23 cellular contexts compared by ENCODE assay signal in the genomic region with DNA sequence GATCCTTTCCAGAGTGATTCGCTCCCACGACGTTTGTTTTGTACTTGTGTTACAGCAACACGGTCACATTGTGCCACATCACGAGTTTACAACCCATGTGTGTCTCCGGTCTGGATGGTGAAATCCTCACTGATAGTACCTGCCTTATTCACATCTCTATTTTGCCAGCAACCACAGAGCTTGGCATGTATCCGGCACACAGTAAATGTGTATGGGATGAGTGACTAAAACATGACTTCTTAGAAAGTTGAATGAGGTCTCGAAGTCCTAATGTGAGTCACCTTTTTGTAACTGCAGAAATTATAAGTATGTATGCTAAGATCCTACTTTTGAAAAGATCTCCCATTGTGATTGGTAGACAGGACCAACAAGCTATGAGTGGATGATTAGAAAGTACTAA. TPM values are rescaled to one million over a fixed set of nuclear protein-coding genes. Genes with fewer than 3 reads are reported as not detected.
DNase-seq lines count a peak whose midpoint lies in the region; ATAC-seq, FAIRE-seq and TF ChIP-seq lines count a peak whose summit lies in the region.
"Had no signal": no experiment of that assay in that cellular context is flagged by ENCODE, and none has a peak within 500 bp of the region (broad histone marks: within the 10 kb centered on the region; RNA-seq: fewer than 3 reads in every experiment).

No MANE protein-coding gene starts in this region.

- H3K4me1 ChIP-seq in foreskin keratinocyte (no peaks in the 10 kb centered on the region), right cardiac atrium (ENCODE audit: control insufficient read depth, insufficient read depth, low read length) (no peaks in the 10 kb centered on the region), endodermal cell (ENCODE audit: control insufficient read depth, insufficient read depth, low read length) (no peaks in the 10 kb centered on the region)
- H3K4me1 ChIP-seq: A549, SJCRH30 had no signal

- H3K27me3 ChIP-seq in foreskin keratinocyte (peaks cover 37% of the 10 kb centered on the region), right cardiac atrium (ENCODE audit: control insufficient read depth, insufficient read depth) (no peaks in the 10 kb centered on the region), endodermal cell (ENCODE audit: control insufficient read depth, insufficient read depth, low read length, poor library complexity, severe bottlenecking) (peaks cover 10% of the 10 kb centered on the region)
- H3K27me3 ChIP-seq: SJCRH30 had no signal

- ATAC-seq in foreskin keratinocyte (peak; percentile 84), GM19455 (IDR thresholded peaks at IDR 0.05; ENCODE audit: unreplicated experiment) (no peak), right cardiac atrium (no peak)
- ATAC-seq: A549 had no signal

- TF ChIP-seq CTCF in astrocyte of the spinal cord (IDR thresholded peaks at IDR 0.05; ENCODE audit: low read depth, low read length) (no peak), foreskin keratinocyte (conservative IDR thresholded peaks at IDR 0.05) (no peak), endodermal cell (conservative IDR thresholded peaks at IDR 0.05) (no peak)

- in situ Hi-C loops in astrocyte of the spinal cord (cut with HindIII; ENCODE audit: low sequenced_read_pairs), result no loop called here

- H3K27ac ChIP-seq in foreskin keratinocyte, result no peak overlapping the region
- H3K27ac ChIP-seq in right cardiac atrium (ENCODE audit: low read length), result no peak overlapping the region
- H3K27ac ChIP-seq in endodermal cell (ENCODE audit: low read depth, low read length), result no peak overlapping the region
- H3K27ac ChIP-seq: A549, SJCRH30 had no signal

- intact Hi-C loops in right cardiac atrium (cut with DNase I), result no loop called here

- no peak overlapping the region for H3K9ac ChIP-seq in endodermal cell (ENCODE audit: extremely low read depth, low read length, poor library complexity, severe bottlenecking)

- peak; percentile 73 for FAIRE-seq in RCC 7860 (lab: Jason Lieb, UNC)
- FAIRE-seq: A549, GM12892, GM18507, H54 had no signal

- no peaks in the 10 kb centered on the region for H3K9me3 Mint-ChIP-seq in endodermal cell

- H3K27me3 Mint-ChIP-seq in endodermal cell (ENCODE audit: insufficient read depth), result peaks cover 16% of the 10 kb centered on the region

- H3K4me3 ChIP-seq in astrocyte of the spinal cord (ENCODE audit: low read depth, low read length) (no peak overlapping the region), right cardiac atrium (ENCODE audit: low read length) (no peak overlapping the region), endodermal cell (ENCODE audit: low read length) (no peak overlapping the region)
- H3K4me3 ChIP-seq: A549, SJCRH30 had no signal

- peak; percentile 13 for DNase-seq in H4 (ENCODE audit: low spot score)
- peak; percentile 77 for DNase-seq in RCC 7860 (ENCODE audit: low spot score)
- peak; percentile 46 for DNase-seq in astrocyte of the spinal cord (ENCODE audit: low read depth, low spot score)
- peak; percentile 60 to 74 for DNase-seq in foreskin keratinocyte
- no peak for DNase-seq in HCEC 1CT
- no peak for DNase-seq in right cardiac atrium
- no peak for DNase-seq in endodermal cell
- DNase-seq: C1 segment of cervical spinal cord; CD8-positive, alpha-beta memory T cell; Karpas-422; NCI-H1092 treated with DMSO at 0.1 percent for 48 hours; NCI-H1694; NCI-H510A treated with DMSO at 0.1 percent for 48 hours; NCI-H82; OCI-M1; SJCRH30 had no signal

- H3K36me3 Mint-ChIP-seq in endodermal cell (ENCODE audit: low read depth), result no peaks in the 10 kb centered on the region
- H3K36me3 Mint-ChIP-seq: CD8-positive, alpha-beta memory T cell; IgD-negative memory B cell had no signal

- H3K9me3 ChIP-seq in right cardiac atrium (ENCODE audit: control insufficient read depth, low read length), result no peaks in the 10 kb centered on the region
- H3K9me3 ChIP-seq in endodermal cell (ENCODE audit: control insufficient read depth, low read length), result no peaks in the 10 kb centered on the region
- H3K9me3 ChIP-seq: A549, SJCRH30 had no signal

- WGBS in right cardiac atrium, result 96% methylated on average over 8 of the region's 8 CpGs
- WGBS in endodermal cell (ENCODE audit: insufficient coverage in 1 of 2, insufficient read length in 1 of 2), 2 experiments, result 89 to 91% methylated on average over 6 to 8 of the region's 8 CpGs

- peaks cover 19% of the 10 kb centered on the region for H3K4me1 Mint-ChIP-seq in endodermal cell
- H3K4me1 Mint-ChIP-seq: CD8-positive, alpha-beta memory T cell had no signal

- no peak overlapping the region for H3K27ac Mint-ChIP-seq in endodermal cell
- H3K27ac Mint-ChIP-seq: CD8-positive, alpha-beta memory T cell; IgD-negative memory B cell had no signal

- H3K4me3 Mint-ChIP-seq in endodermal cell, result no peak overlapping the region
- H3K4me3 Mint-ChIP-seq: CD8-positive, alpha-beta memory T cell; IgD-negative memory B cell had no signal

- H3K36me3 ChIP-seq in endodermal cell (ENCODE audit: control insufficient read depth, insufficient read depth, low read length), result no peaks in the 10 kb centered on the region
- H3K36me3 ChIP-seq: SJCRH30 had no signal

RNA-seq across cellular contexts. Expression of gene STOX2, which starts 7.5 kb away (rescaled TPM):
- total RNA-seq in H4 (2014; rRNA removed; shearing (Covaris generic)), result 2.4 and 5.8 TPM in 2 replicates
- total RNA-seq in foreskin keratinocyte, result 0.75 and 0.99 TPM in 2 replicates
- 0.14 and 0.24 TPM in 2 replicates for polyA plus RNA-seq in foreskin keratinocyte
- 10 to 100 TPM; 12.8 to 19.1 (median 17.3) TPM for total RNA-seq in right cardiac atrium
- polyA plus RNA-seq in right cardiac atrium, result 2.5 TPM
- 10 to 100 TPM in 1 of 2 donors, 1 to 10 TPM in 1; 8.5 to 13.1 TPM for total RNA-seq in endodermal cell
- polyA plus RNA-seq in endodermal cell (2013, experiment 1 of 2), result 29.3 TPM
- 27.2 TPM for polyA plus RNA-seq in endodermal cell (2013, experiment 2 of 2)
- total RNA-seq: CD8-positive, alpha-beta memory T cell; HT-29 had no signal
- polyA plus RNA-seq: CD8-positive, alpha-beta memory T cell; IgD-negative memory B cell had no signal

Comparison
In these comparisons a context has a peak if more than half of its experiments do, and no peak if none do; other contexts are left out.
1. DNase-seq: peak in H4 (single experiment), RCC 7860 (single experiment), astrocyte of the spinal cord (single experiment) and foreskin keratinocyte (2 of 2); none in HCEC 1CT (single experiment), right cardiac atrium (0 of 3) and endodermal cell (single experiment).